ENCODE assay signal across 21 cellular contexts in genomic region chr16:88698694-88699045, GRCh38.
"Had no signal": no experiment of that assay in that cellular context is flagged by ENCODE, and none has a peak within 500 bp of the region (broad histone marks: within the 10 kb centered on the region; RNA-seq: fewer than 3 reads in every experiment).

No MANE protein-coding gene starts in this region.

- H3K27ac Mint-ChIP-seq: activated T-helper 2 cell treated with anti-CD3 and anti-CD28 coated beads, Interferon-gamma antibody, Interleukin-2, Interleukin-4, amounts not matched to agents 10 μg/mL and 5 μg/mL and 100 μg/mL, durations not matched to agents 14 hours and 24 hours and 36 hours; stimulated activated naive B cell treated with anti-CD40 and anti-IgM and Interleukin-4, amounts not matched to agents 10 μg/mL and 1 μg/mL and 100 μg/mL, for 72 hours had no signal

- H3K36me3 Mint-ChIP-seq: natural killer cell had no signal

- H3K27me3 Mint-ChIP-seq: activated CD4-positive, alpha-beta memory T cell treated with anti-CD3 and anti-CD28 coated beads for 36 hours; stimulated activated naive B cell treated with anti-CD40 and anti-IgM and Interleukin-4, amounts not matched to agents 10 μg/mL and 1 μg/mL and 100 μg/mL, for 72 hours had no signal

- H3K27ac ChIP-seq: breast epithelium, esophagus muscularis mucosa, left ventricle myocardium inferior, parathyroid adenoma, sigmoid colon, thoracic aorta, upper lobe of right lung had no signal

- H3K4me3 ChIP-seq: breast epithelium, esophagus muscularis mucosa, heart right ventricle, left ventricle myocardium inferior, sigmoid colon, thoracic aorta, upper lobe of right lung had no signal

- H3K36me3 ChIP-seq: breast epithelium had no signal

- H3K4me3 Mint-ChIP-seq: activated CD4-positive, alpha-beta memory T cell treated with anti-CD3 and anti-CD28 coated beads for 36 hours; natural killer cell; stimulated activated naive B cell treated with anti-CD40 and anti-IgM and Interleukin-4, amounts not matched to agents 10 μg/mL and 1 μg/mL and 100 μg/mL, for 72 hours; T-helper 2 cell treated with Interferon-gamma antibody and Interleukin-4, amounts not matched to agents 5 μg/mL and 100 μg/mL, for 36 hours had no signal

- ATAC-seq: heart right ventricle; natural killer cell; stimulated activated naive B cell treated with anti-CD40 and anti-IgM and Interleukin-4, amounts not matched to agents 10 μg/mL and 1 μg/mL and 100 μg/mL, for 72 hours; upper lobe of right lung had no signal

- H3K9me3 ChIP-seq: breast epithelium, esophagus muscularis mucosa, heart right ventricle, left ventricle myocardium inferior, sigmoid colon, thoracic aorta, upper lobe of right lung had no signal

- H3K9me3 Mint-ChIP-seq: activated CD4-positive, alpha-beta memory T cell treated with anti-CD3 and anti-CD28 coated beads for 36 hours; activated T-helper 2 cell treated with anti-CD3 and anti-CD28 coated beads, Interferon-gamma antibody, Interleukin-2, Interleukin-4, amounts not matched to agents 10 μg/mL and 5 μg/mL and 100 μg/mL, durations not matched to agents 14 hours and 24 hours and 36 hours; natural killer cell; stimulated activated naive B cell treated with anti-CD40 and anti-IgM and Interleukin-4, amounts not matched to agents 10 μg/mL and 1 μg/mL and 100 μg/mL, for 72 hours; T-helper 2 cell treated with Interferon-gamma antibody and Interleukin-4, amounts not matched to agents 5 μg/mL and 100 μg/mL, for 36 hours had no signal

- DNase-seq: activated naive CD4-positive, alpha-beta T cell treated with Interleukin-2 at 50 U/mL for 16 hours; cerebellar nuclear complex; cortex of kidney; heart right ventricle; kidney glomerular epithelial cell; left ventricle myocardium inferior; mesendoderm; natural killer cell; sigmoid colon; stimulated activated CD4-positive, alpha-beta T cell treated with anti-CD3 and anti-CD28 coated beads, Interleukin-4, amount 100 ng/mL, for 4 hours; stimulated activated naive B cell treated with anti-CD40 and anti-IgM and Interleukin-4, amounts not matched to agents 10 μg/mL and 1 μg/mL and 100 μg/mL, for 72 hours; upper lobe of right lung had no signal

- FAIRE-seq: astrocyte, TTC549 had no signal

- H3K27me3 ChIP-seq: breast epithelium, esophagus muscularis mucosa, heart right ventricle, sigmoid colon, upper lobe of right lung had no signal

- H3K4me1 ChIP-seq: breast epithelium, parathyroid adenoma had no signal
